8 cellular contexts compared by ENCODE assay signal in the genomic region with DNA sequence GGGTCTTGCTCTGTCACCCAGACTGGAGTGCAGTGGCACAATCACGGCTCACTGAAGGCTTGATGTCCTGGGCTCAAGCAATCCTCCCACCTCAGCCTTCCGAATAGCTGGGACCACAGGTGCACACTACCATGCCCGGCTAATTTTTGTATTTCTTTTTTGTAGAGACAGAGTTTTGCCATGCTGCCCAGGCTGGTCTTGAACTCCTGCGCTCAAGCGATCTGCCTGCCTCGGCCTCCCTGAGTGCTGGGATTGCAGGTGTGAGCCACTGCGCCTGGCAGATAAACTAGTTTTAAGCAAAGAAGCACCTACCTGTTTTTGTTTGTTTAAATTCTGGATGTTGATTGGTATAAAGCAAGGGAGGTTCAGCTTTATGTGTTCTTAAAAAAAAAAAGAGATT.
"Had no signal": no experiment of that assay in that cellular context is flagged by ENCODE, and none has a peak within 500 bp of the region (broad histone marks: within the 10 kb centered on the region; RNA-seq: fewer than 3 reads in every experiment).

No MANE protein-coding gene starts in this region.

- FAIRE-seq: G401.6, GM12878, GM12891, GM12892, GM18507, GM19239 had no signal

- DNase-seq: GDM1, GF-D8 had no signal

- ATAC-seq: GM12878 had no signal

- H3K4me3 ChIP-seq: GM12878 had no signal
